35 cellular contexts compared by ENCODE assay signal in genomic region chr18:59275406-59275949, GRCh38. TPM values are rescaled to one million over a fixed set of nuclear protein-coding genes. Genes with fewer than 3 reads are reported as not detected.
"Had no signal": no experiment of that assay in that cellular context is flagged by ENCODE, and none has a peak within 500 bp of the region (broad histone marks: within the 10 kb centered on the region; RNA-seq: fewer than 3 reads in every experiment).

No MANE protein-coding gene starts in this region.

- H3K9me3 Mint-ChIP-seq: activated CD4-positive, alpha-beta memory T cell treated with anti-CD3 and anti-CD28 coated beads, Interleukin-2, amount 10 ng/mL, durations not matched to agents 7 days and 5 days; activated CD4-positive, alpha-beta T cell treated with anti-CD3 and anti-CD28 coated beads, Interleukin-2, amount 10 ng/mL, durations not matched to agents 7 days and 5 days; activated naive CD4-positive, alpha-beta T cell treated with anti-CD3 and anti-CD28 coated beads, Interleukin-2, amount 50 U/mL, for 24 hours; activated naive CD8-positive, alpha-beta T cell treated with anti-CD3 and anti-CD28 coated beads, Interleukin-2, amount 50 U/mL, for 24 hours; activated T-cell treated with anti-CD3 and anti-CD28 coated beads, Interleukin-2, amount 50 U/mL, for 24 hours; activated T-helper 17 cell treated with anti-CD3 and anti-CD28 coated beads, Interleukin-2, amount 50 U/mL, for 72 hours; nephron progenitor cell; stimulated activated memory B cell treated with anti-CD40 and anti-IgM and Interleukin-4, amounts not matched to agents 10 μg/mL and 1 μg/mL and 100 μg/mL, for 72 hours; T-helper 2 cell treated with Interferon-gamma antibody and Interleukin-4, amounts not matched to agents 5 μg/mL and 100 μg/mL, for 36 hours had no signal

- H3K4me1 ChIP-seq: foreskin keratinocyte, parathyroid adenoma had no signal

- H3K4me3 Mint-ChIP-seq: activated CD4-positive, alpha-beta memory T cell treated with anti-CD3 and anti-CD28 coated beads, Interleukin-2, amount 10 ng/mL, durations not matched to agents 7 days and 5 days; activated CD4-positive, alpha-beta T cell treated with anti-CD3 and anti-CD28 coated beads, Interleukin-2, amount 10 ng/mL, durations not matched to agents 7 days and 5 days; activated naive CD4-positive, alpha-beta T cell treated with anti-CD3 and anti-CD28 coated beads, Interleukin-2, amount 50 U/mL, for 24 hours; activated naive CD8-positive, alpha-beta T cell treated with anti-CD3 and anti-CD28 coated beads, Interleukin-2, amount 50 U/mL, for 24 hours; activated T-cell treated with anti-CD3 and anti-CD28 coated beads, Interleukin-2, amount 50 U/mL, for 24 hours; activated T-helper 17 cell treated with anti-CD3 and anti-CD28 coated beads, Interleukin-2, amount 50 U/mL, for 72 hours; nephron progenitor cell; stimulated activated memory B cell treated with anti-CD40 and anti-IgM and Interleukin-4, amounts not matched to agents 10 μg/mL and 1 μg/mL and 100 μg/mL, for 72 hours; T-helper 2 cell treated with Interferon-gamma antibody and Interleukin-4, amounts not matched to agents 5 μg/mL and 100 μg/mL, for 36 hours had no signal

- H3K9ac ChIP-seq: parathyroid adenoma had no signal

- H3K27me3 ChIP-seq: foreskin keratinocyte had no signal

- H3K36me3 Mint-ChIP-seq: activated naive CD4-positive, alpha-beta T cell treated with anti-CD3 and anti-CD28 coated beads, Interleukin-2, amount 50 U/mL, for 24 hours; naive B cell; stimulated activated memory B cell treated with anti-CD40 and anti-IgM and Interleukin-4, amounts not matched to agents 10 μg/mL and 1 μg/mL and 100 μg/mL, for 72 hours had no signal

- H3K4me3 ChIP-seq: heart left ventricle, psoas muscle, sigmoid colon, stomach, thyroid gland, upper lobe of left lung, vagina had no signal

- H3K27ac ChIP-seq: foreskin keratinocyte, heart left ventricle, parathyroid adenoma, psoas muscle, sigmoid colon, stomach, thyroid gland, upper lobe of left lung, vagina had no signal

- H3K27ac Mint-ChIP-seq: activated CD4-positive, alpha-beta memory T cell treated with anti-CD3 and anti-CD28 coated beads, Interleukin-2, amount 10 ng/mL, durations not matched to agents 7 days and 5 days; activated CD4-positive, alpha-beta T cell treated with anti-CD3 and anti-CD28 coated beads, Interleukin-2, amount 10 ng/mL, durations not matched to agents 7 days and 5 days; activated naive CD4-positive, alpha-beta T cell treated with anti-CD3 and anti-CD28 coated beads, Interleukin-2, amount 50 U/mL, for 24 hours; activated naive CD8-positive, alpha-beta T cell treated with anti-CD3 and anti-CD28 coated beads, Interleukin-2, amount 50 U/mL, for 24 hours; activated T-cell treated with anti-CD3 and anti-CD28 coated beads, Interleukin-2, amount 50 U/mL, for 24 hours; activated T-helper 17 cell treated with anti-CD3 and anti-CD28 coated beads, Interleukin-2, amount 50 U/mL, for 72 hours; nephron progenitor cell; stimulated activated memory B cell treated with anti-CD40 and anti-IgM and Interleukin-4, amounts not matched to agents 10 μg/mL and 1 μg/mL and 100 μg/mL, for 72 hours; T-helper 2 cell treated with Interferon-gamma antibody and Interleukin-4, amounts not matched to agents 5 μg/mL and 100 μg/mL, for 36 hours had no signal

- H3K36me3 ChIP-seq: heart left ventricle, sigmoid colon, stomach, thyroid gland, upper lobe of left lung, vagina had no signal

- H3K4me1 Mint-ChIP-seq: activated T-helper 17 cell treated with anti-CD3 and anti-CD28 coated beads, Interleukin-2, amount 50 U/mL, for 72 hours; nephron progenitor cell had no signal

- ATAC-seq: activated naive CD8-positive, alpha-beta T cell treated with anti-CD3 and anti-CD28 coated beads, Interleukin-2, amount 50 U/mL, for 24 hours; activated T-helper 17 cell treated with anti-CD3 and anti-CD28 coated beads, Interleukin-2, amount 50 U/mL, for 72 hours; esophagus mucosa; foreskin keratinocyte; heart left ventricle; left ventricle myocardium superior; psoas muscle; stimulated activated memory B cell treated with anti-CD40 and anti-IgM and Interleukin-4, amounts not matched to agents 10 μg/mL and 1 μg/mL and 100 μg/mL, for 72 hours had no signal

- DNase-seq: activated CD4-positive, alpha-beta memory T cell treated with anti-CD3 and anti-CD28 coated beads, Interleukin-2, amount 10 ng/mL, durations not matched to agents 7 days and 5 days; activated CD4-positive, alpha-beta T cell treated with anti-CD3 and anti-CD28 coated beads, Interleukin-2, amount 10 ng/mL, durations not matched to agents 7 days and 5 days; activated CD4-positive, CD25-positive, alpha-beta regulatory T cell treated with anti-CD3 and anti-CD28 coated beads, Interleukin-2, amount 50 U/mL, for 72 hours; activated CD8-positive, alpha-beta memory T cell treated with anti-CD3 and anti-CD28 coated beads, Interleukin-2, amount 50 U/mL, for 48 hours; activated gamma-delta T cell treated with Interleukin-2 at 50 U/mL for 16 hours; activated naive CD8-positive, alpha-beta T cell treated with anti-CD3 and anti-CD28 coated beads, Interleukin-2, amount 50 U/mL, for 24 hours; activated T-cell treated with anti-CD3 and anti-CD28 coated beads, Interleukin-2, amount 50 U/mL, for 24 hours; amygdala; caudate nucleus; cortex of kidney; foreskin keratinocyte; heart left ventricle; hypothalamus; left ventricle myocardium superior; naive B cell; nephron progenitor cell; nucleus accumbens; psoas muscle; sigmoid colon; small intestine; stimulated activated CD4-positive, alpha-beta T cell treated with anti-CD3 and anti-CD28 coated beads, Interleukin-4, amount 100 ng/mL, for 4 hours; stimulated activated CD8-positive, alpha-beta memory T cell treated with anti-CD3 and anti-CD28 coated beads, Interleukin-4, amount 100 ng/mL, for 48 hours; stomach; T-helper 1 cell; thyroid gland; upper lobe of left lung had no signal

- H3K9me3 ChIP-seq: heart left ventricle, psoas muscle, sigmoid colon, thyroid gland, upper lobe of left lung, vagina had no signal

RNA-seq across cellular contexts. Expression of gene RAX, which starts 2.2 kb away (rescaled TPM):
- total RNA-seq: activated CD4-positive, alpha-beta T cell treated with anti-CD3 and anti-CD28 coated beads, Interleukin-2, amount 10 ng/mL, durations not matched to agents 7 days and 5 days; chondrocyte; esophagus mucosa; foreskin keratinocyte; heart left ventricle; left ventricle myocardium superior; lung microvascular endothelial cell; psoas muscle; sigmoid colon; stomach; thyroid gland; upper lobe of left lung; vagina had no signal

RNA-seq across cellular contexts. Expression of gene CPLX4, which starts 43.0 kb away (rescaled TPM):
- total RNA-seq: activated CD4-positive, alpha-beta memory T cell treated with anti-CD3 and anti-CD28 coated beads, Interleukin-2, amount 10 ng/mL, durations not matched to agents 7 days and 5 days; activated CD4-positive, alpha-beta T cell treated with anti-CD3 and anti-CD28 coated beads, Interleukin-2, amount 10 ng/mL, durations not matched to agents 7 days and 5 days; activated T-helper 17 cell treated with anti-CD3 and anti-CD28 coated beads, Interleukin-2, amount 50 U/mL, for 72 hours; chondrocyte; esophagus mucosa; foreskin keratinocyte; heart left ventricle; left ventricle myocardium superior; lung microvascular endothelial cell; psoas muscle; stomach; thyroid gland; upper lobe of left lung; vagina had no signal

RNA-seq across cellular contexts. Expression of gene GRP, which starts 55.5 kb away (rescaled TPM):
- total RNA-seq: activated CD4-positive, alpha-beta memory T cell treated with anti-CD3 and anti-CD28 coated beads, Interleukin-2, amount 10 ng/mL, durations not matched to agents 7 days and 5 days; activated CD4-positive, alpha-beta T cell treated with anti-CD3 and anti-CD28 coated beads, Interleukin-2, amount 10 ng/mL, durations not matched to agents 7 days and 5 days; activated T-helper 17 cell treated with anti-CD3 and anti-CD28 coated beads, Interleukin-2, amount 50 U/mL, for 72 hours; chondrocyte; esophagus mucosa; foreskin keratinocyte; heart left ventricle; left ventricle myocardium superior; lung microvascular endothelial cell; psoas muscle; vagina had no signal
